9 cellular contexts compared by ENCODE assay signal in the genomic region with DNA sequence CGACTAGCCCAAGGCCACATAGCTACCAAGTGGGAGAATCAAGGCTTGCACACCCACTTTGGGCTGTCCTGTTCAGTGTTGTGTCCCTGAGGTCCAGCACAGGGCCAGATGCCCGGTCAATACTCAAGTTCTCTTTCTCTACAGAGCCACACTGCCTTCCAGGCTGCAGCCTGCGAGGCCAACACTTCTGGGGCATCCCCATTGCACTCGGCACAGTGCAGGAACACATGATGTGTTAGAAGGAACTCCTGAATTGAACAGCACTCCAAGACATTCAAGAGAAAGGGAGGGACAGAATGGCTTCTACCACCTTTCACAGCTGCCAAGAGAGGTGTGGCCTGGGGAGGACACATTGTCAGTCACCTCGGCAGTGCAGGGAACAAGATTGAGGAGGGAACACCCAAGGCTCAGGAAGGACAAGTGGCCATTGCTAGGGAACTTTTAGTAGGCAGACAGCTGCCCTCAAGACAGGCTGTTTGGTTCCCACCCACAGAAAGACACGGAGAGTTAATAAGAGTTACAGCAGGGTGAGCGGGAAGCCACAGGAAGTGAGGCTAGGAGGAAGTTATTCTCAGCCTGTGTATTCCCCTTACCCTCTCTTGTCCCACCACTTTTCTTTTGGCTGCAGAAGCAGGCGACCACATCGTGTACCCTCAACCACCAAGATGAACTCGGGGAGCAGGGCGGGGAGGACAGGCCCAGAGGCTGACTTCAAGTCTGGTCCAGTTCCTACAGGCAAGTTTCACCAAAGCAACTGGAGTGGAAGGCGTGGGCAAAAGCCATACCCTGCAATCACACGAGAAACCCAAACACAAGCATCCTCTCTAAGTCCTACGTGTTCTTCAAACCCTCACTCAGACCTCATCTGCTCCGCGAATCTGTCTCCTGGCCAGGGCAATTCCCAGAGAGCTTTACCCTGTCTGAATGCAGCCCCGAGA.
DNase-seq lines count a peak whose midpoint lies in the region; ATAC-seq and TF ChIP-seq lines count a peak whose summit lies in the region.
"Had no signal": no experiment of that assay in that cellular context is flagged by ENCODE, and none has a peak within 500 bp of the region (broad histone marks: within the 10 kb centered on the region; RNA-seq: fewer than 3 reads in every experiment).

No MANE protein-coding gene starts in this region.

- H3K9me2 ChIP-seq in GM23338 (ENCODE audit: insufficient read depth): no peaks in the 10 kb centered on the region

- H3F3A ChIP-seq in GM23338 (replicated peaks; ENCODE audit: low read depth): no peaks in the 10 kb centered on the region

- DNase-seq in left cardiac atrium (no peak), left ventricle myocardium inferior (no peak), thoracic aorta (ENCODE audit: low spot score) (no peak), H4 (ENCODE audit: low spot score) (no peak), GM23338 (ENCODE audit: low spot score) (no peak), NCI-H1694 treated with DMSO at 0.1 percent for 48 hours (lab: John Stamatoyannopoulos, UW) (no peak)
- DNase-seq in activated naive CD8-positive, alpha-beta T cell treated with anti-CD3 and anti-CD28 coated beads for 36 hours: peak; percentile 8
- DNase-seq: heart right ventricle had no signal

- H3K4me1 Mint-ChIP-seq in activated naive CD8-positive, alpha-beta T cell treated with anti-CD3 and anti-CD28 coated beads for 36 hours: peaks cover 12% of the 10 kb centered on the region
- H3K4me1 Mint-ChIP-seq in GM23338: peaks cover 26% of the 10 kb centered on the region

- H3K4me3 ChIP-seq in left ventricle myocardium inferior (no peak overlapping the region), thoracic aorta (peak overlapping the region; percentile 20), GM23338 (no peak overlapping the region)
- H3K4me3 ChIP-seq: heart right ventricle had no signal

- H3K79me2 ChIP-seq in GM23338 (replicated peaks; ENCODE audit: insufficient read depth): no peaks in the 10 kb centered on the region

- no peak overlapping the region for H2AFZ ChIP-seq in GM23338

- intact Hi-C loops in left cardiac atrium (cut with DNase I) (no loop called here), left ventricle myocardium inferior (cut with micrococcal nuclease) (no loop called here)

- H3K4me1 ChIP-seq in left ventricle myocardium inferior (peaks cover 30% of the 10 kb centered on the region), thoracic aorta (ENCODE audit: control insufficient read depth in 1 of 2, low read depth in 2 of 2) (no peaks in the 10 kb centered on the region), GM23338 (ENCODE audit: insufficient read depth) (peaks cover 16% of the 10 kb centered on the region)

- no peak overlapping the region for H3K4me2 ChIP-seq in GM23338

- H4K20me1 ChIP-seq in GM23338 (replicated peaks; ENCODE audit: insufficient read depth): no peaks in the 10 kb centered on the region

- TF ChIP-seq CTCF in left ventricle myocardium inferior (IDR thresholded peaks at IDR 0.05; ENCODE audit: borderline replicate concordance): no peak
- no peak for TF ChIP-seq CTCF in thoracic aorta (IDR thresholded peaks at IDR 0.05)
- no peak for TF ChIP-seq CTCF in GM23338 (conservative IDR thresholded peaks at IDR 0.05; ENCODE audit: low read depth in 2 of 2)

- peak; percentile 28 to 45 for ATAC-seq in left cardiac atrium
- peak; percentile 79 for ATAC-seq in HG03095 (IDR thresholded peaks at IDR 0.05; ENCODE audit: unreplicated experiment)
- ATAC-seq in thoracic aorta (ENCODE audit: insufficient number of reproducible peaks, low FRiP score, low read depth): no peak
- no peak for ATAC-seq in GM23338

- no peaks in the 10 kb centered on the region for H3K9me3 Mint-ChIP-seq in activated naive CD8-positive, alpha-beta T cell treated with anti-CD3 and anti-CD28 coated beads for 36 hours
- no peaks in the 10 kb centered on the region; the same call in 2 of the 3 replicates for H3K9me3 Mint-ChIP-seq in GM23338

- peak overlapping the region; percentile 44 for H3K27ac Mint-ChIP-seq in activated naive CD8-positive, alpha-beta T cell treated with anti-CD3 and anti-CD28 coated beads for 36 hours
- no peak overlapping the region for H3K27ac Mint-ChIP-seq in GM23338

- no peaks in the 10 kb centered on the region for H3K27me3 Mint-ChIP-seq in activated naive CD8-positive, alpha-beta T cell treated with anti-CD3 and anti-CD28 coated beads for 36 hours
- peaks cover 9% of the 10 kb centered on the region for H3K27me3 Mint-ChIP-seq in GM23338 (ENCODE audit: insufficient read depth, low read depth, poor library complexity)

- H3K9me3 ChIP-seq in left ventricle myocardium inferior (replicated peaks) (no peaks in the 10 kb centered on the region), thoracic aorta (no peaks in the 10 kb centered on the region)
- H3K9me3 ChIP-seq: heart right ventricle had no signal

- H3K27ac ChIP-seq in left ventricle myocardium inferior (replicated peaks) (no peak overlapping the region), thoracic aorta (no peak overlapping the region), GM23338 (ENCODE audit: low read depth) (no peak overlapping the region)

- H3K27me3 ChIP-seq in left ventricle myocardium inferior (ENCODE audit: low read depth) (no peaks in the 10 kb centered on the region), thoracic aorta (replicated peaks; ENCODE audit: insufficient read depth) (no peaks in the 10 kb centered on the region), GM23338 (ENCODE audit: insufficient read depth) (no peaks in the 10 kb centered on the region)
- H3K27me3 ChIP-seq: heart right ventricle had no signal

- H3K36me3 ChIP-seq in left ventricle myocardium inferior (no peaks in the 10 kb centered on the region), thoracic aorta (no peaks in the 10 kb centered on the region), GM23338 (ENCODE audit: insufficient read depth) (no peaks in the 10 kb centered on the region; the same call in 1 of the 2 replicates)
- H3K36me3 ChIP-seq: heart right ventricle had no signal

- H3K4me3 Mint-ChIP-seq in activated naive CD8-positive, alpha-beta T cell treated with anti-CD3 and anti-CD28 coated beads for 36 hours: peak overlapping the region; percentile 42
- no peak overlapping the region for H3K4me3 Mint-ChIP-seq in GM23338

- no peaks in the 10 kb centered on the region for H3K36me3 Mint-ChIP-seq in activated naive CD8-positive, alpha-beta T cell treated with anti-CD3 and anti-CD28 coated beads for 36 hours
- H3K36me3 Mint-ChIP-seq in GM23338 (ENCODE audit: low read depth): no peaks in the 10 kb centered on the region

TF ChIP-seq in GM23338, 12 proteins besides CTCF, POLR2A, EP300 and RAD21 (continues in another document):
- TF ChIP-seq CREB1 (CRISPR knock-in tag; IDR thresholded peaks at IDR 0.05; ENCODE audit: low read depth): no peak
- TF ChIP-seq POLR2AphosphoS5 (IDR thresholded peaks at IDR 0.05; ENCODE audit: low read depth): no peak
- TF ChIP-seq NANOG (IDR thresholded peaks at IDR 0.05; ENCODE audit: borderline replicate concordance): no peak
- TF ChIP-seq, protein P1, sequence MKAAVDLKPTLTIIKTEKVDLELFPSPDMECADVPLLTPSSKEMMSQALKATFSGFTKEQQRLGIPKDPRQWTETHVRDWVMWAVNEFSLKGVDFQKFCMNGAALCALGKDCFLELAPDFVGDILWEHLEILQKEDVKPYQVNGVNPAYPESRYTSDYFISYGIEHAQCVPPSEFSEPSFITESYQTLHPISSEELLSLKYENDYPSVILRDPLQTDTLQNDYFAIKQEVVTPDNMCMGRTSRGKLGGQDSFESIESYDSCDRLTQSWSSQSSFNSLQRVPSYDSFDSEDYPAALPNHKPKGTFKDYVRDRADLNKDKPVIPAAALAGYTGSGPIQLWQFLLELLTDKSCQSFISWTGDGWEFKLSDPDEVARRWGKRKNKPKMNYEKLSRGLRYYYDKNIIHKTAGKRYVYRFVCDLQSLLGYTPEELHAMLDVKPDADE (IDR thresholded peaks at IDR 0.05): no peak
- TF ChIP-seq ZNF114 (CRISPR knock-in tag; IDR thresholded peaks at IDR 0.05): no peak
- no peak for TF ChIP-seq EZH2 (IDR thresholded peaks at IDR 0.05; ENCODE audit: low read depth, unreplicated experiment)
- TF ChIP-seq EZH2phosphoT487 (IDR thresholded peaks at IDR 0.05; ENCODE audit: unreplicated experiment): no peak

Comparison
In these comparisons a context has a peak if more than half of its experiments do, and no peak if none do; other contexts are left out.
1. ATAC-seq: peak in left cardiac atrium (2 of 2) and HG03095 (single experiment); none in thoracic aorta (single experiment) and GM23338 (single experiment).